In the genomic region with DNA sequence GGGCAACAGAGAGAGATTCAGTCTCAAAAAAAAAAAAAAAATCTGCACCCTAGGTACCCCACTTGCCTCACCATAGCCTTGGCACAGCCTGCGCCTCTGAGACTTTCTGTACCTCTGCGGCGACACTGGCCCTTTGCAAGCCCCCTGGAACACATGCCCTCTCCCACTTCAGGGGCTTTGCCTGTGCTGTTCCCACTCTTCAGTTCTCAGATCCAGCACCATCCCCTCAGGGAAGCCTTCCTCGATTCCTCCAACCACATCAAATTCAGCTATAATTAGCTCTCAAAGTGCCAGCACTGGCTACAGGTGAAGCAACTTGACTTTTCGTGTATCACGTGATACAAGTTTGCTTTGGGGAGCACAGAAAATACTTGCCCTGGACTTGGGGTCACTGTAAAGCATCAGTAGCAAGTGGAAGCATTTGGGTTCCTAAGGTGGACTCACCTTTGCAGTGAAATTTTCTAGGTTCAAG, we compare ENCODE assay signal across 8 cellular contexts. TPM values are rescaled to one million over a fixed set of nuclear protein-coding genes. Genes with fewer than 3 reads are reported as not detected.
A peak's percentile ranks its signal among the peaks of the same experiment; 100 is the strongest.
DNase-seq lines count a peak whose midpoint lies in the region; ATAC-seq and TF ChIP-seq lines count a peak whose summit lies in the region.

No MANE protein-coding gene starts in this region.

- H3K9me3 ChIP-seq in A673 (ENCODE audit: low read depth, low read length, poor library complexity, severe bottlenecking) (no peaks in the 10 kb centered on the region), HUES64 (ENCODE audit: insufficient read depth, low read depth, low read length) (no peaks in the 10 kb centered on the region), muscle layer of duodenum (ENCODE audit: control insufficient read depth in 1 of 2, low read length in 2 of 2) (no peaks in the 10 kb centered on the region)

- H3K9ac ChIP-seq in HUES64 (ENCODE audit: low read depth, low read length) = peak overlapping the region; percentile 73

- no peaks in the 10 kb centered on the region for H3K27me3 ChIP-seq in A673 (replicated peaks; ENCODE audit: insufficient read depth, low read depth, low read length, poor library complexity)
- H3K27me3 ChIP-seq in HUES64 (ENCODE audit: insufficient read depth, low read length) = no peaks in the 10 kb centered on the region
- H3K27me3 ChIP-seq in muscle layer of duodenum (ENCODE audit: low read depth, low read length) = no peaks in the 10 kb centered on the region

- intact Hi-C loops in A673 (cut with micrococcal nuclease; ENCODE audit: unreplicated experiment) = no loop called here

- DNase-seq in A673 (ENCODE audit: low spot score) = no peak
- DNase-seq in caudate nucleus (lab: John Stamatoyannopoulos, UW) = no peak
- no peak for DNase-seq in DMS153 (lab: John Stamatoyannopoulos, UW)
- no peak for DNase-seq in LoVo (ENCODE audit: low spot score)
- no peak for DNase-seq in G401 (ENCODE audit: low spot score)

- WGBS in HUES64 = 82% methylated on average over 6 of the region's 6 CpGs

- POLR2A ChIA-PET in A673 (lab: Charles Lee; ENCODE audit: low non-redundant PET) = interaction anchor here (0.5 to 0.7 kb wide), 2 partner anchors 74 to 180 kb away, joined by 3 to 12 read pairs; no protein-coding TSS in a partner anchor

- H3K4me1 ChIP-seq in A673 (ENCODE audit: insufficient read depth, low read length, poor library complexity, severe bottlenecking) (peaks cover 30% of the 10 kb centered on the region), HUES64 (ENCODE audit: insufficient read depth, low read length) (peaks cover 9% of the 10 kb centered on the region; the same call in 1 of the 2 replicates), muscle layer of duodenum (ENCODE audit: control insufficient read depth in 1 of 2, insufficient read depth in 2 of 2, low read length in 2 of 2) (peaks cover 37 to 46% of the 10 kb centered on the region in 2 donors)

- no TSS peak for BruUV-seq in A673 (replicated peaks; lab: Mats Ljungman, UMichigan)

- H3K4me3 ChIP-seq in A673 (ENCODE audit: low read depth, low read length, poor library complexity, severe bottlenecking) = peak overlapping the region; percentile 51
- H3K4me3 ChIP-seq in HUES64 (ENCODE audit: low read length) = peak overlapping the region; percentile 79
- H3K4me3 ChIP-seq in muscle layer of duodenum (ENCODE audit: low read depth in 1 of 2, low read length in 2 of 2) = peak overlapping the region; percentile 75 to 95

- no peak for TF ChIP-seq CTCF in A673 (conservative IDR thresholded peaks at IDR 0.05; ENCODE audit: low read depth, low read length)

- H3K36me3 ChIP-seq in A673 (ENCODE audit: insufficient read depth, low read length, poor library complexity, severe bottlenecking) = peaks cover 3% of the 10 kb centered on the region
- no peaks in the 10 kb centered on the region for H3K36me3 ChIP-seq in HUES64 (ENCODE audit: insufficient read depth, low read length)
- peaks cover 0 to 7% of the 10 kb centered on the region in 2 donors for H3K36me3 ChIP-seq in muscle layer of duodenum (ENCODE audit: control insufficient read depth in 1 of 2, insufficient read depth in 2 of 2, low read length in 2 of 2)

- no peak for ATAC-seq in HG02623 (IDR thresholded peaks at IDR 0.05; ENCODE audit: unreplicated experiment)

- H3K27ac ChIP-seq in A673 (ENCODE audit: low read depth, low read length, poor library complexity, severe bottlenecking) = peak overlapping the region; percentile 64
- no peak overlapping the region for H3K27ac ChIP-seq in HUES64 (ENCODE audit: low read depth, low read length)
- peak overlapping the region; percentile 73 for H3K27ac ChIP-seq in caudate nucleus (ENCODE audit: low read depth, low read length)
- H3K27ac ChIP-seq in muscle layer of duodenum (ENCODE audit: low read length) = peak overlapping the region; percentile 69

- CTCF ChIA-PET in A673 (lab: Charles Lee) = interaction anchor here (1.2 kb wide), 1 partner anchor 64 kb away, joined by 10 read pairs; no protein-coding TSS in a partner anchor

- in situ Hi-C loops in G401 (cut with HindIII; ENCODE audit: low sequenced_read_pairs) = no loop called here

RNA-seq across cellular contexts. Expression of gene UBE2V1, which starts 2.1 kb away (rescaled TPM):
- total RNA-seq in A673 (2021) = 169 and 203 TPM in 2 replicates
- 138 TPM for polyA plus RNA-seq in HUES64 (2013, experiment 1 of 2)
- polyA plus RNA-seq in HUES64 (2013, experiment 2 of 2) = 169 TPM
- 33.0 and 40.9 TPM in 2 replicates for total RNA-seq in G401 (2014; rRNA removed; shearing (Covaris generic))

RNA-seq across cellular contexts. Expression of gene PEDS1, which starts 38.4 kb away (rescaled TPM):
- 22.9 and 25.9 TPM in 2 replicates for total RNA-seq in A673 (2021)
- polyA plus RNA-seq in HUES64 (2013, experiment 1 of 2) = 27.6 TPM
- 33.6 TPM for polyA plus RNA-seq in HUES64 (2013, experiment 2 of 2)
- total RNA-seq in G401 (2014; rRNA removed; shearing (Covaris generic)) = 42.7 and 45.5 TPM in 2 replicates
